ENCODE assay signal across 8 cellular contexts in genomic region chr1:85276290-85277026, GRCh38. TPM values are rescaled to one million over a fixed set of nuclear protein-coding genes. Genes with fewer than 3 reads are reported as not detected.
DNase-seq lines count a peak whose midpoint lies in the region; TF ChIP-seq lines count a peak whose summit lies in the region.

Gene BCL10 (minus strand): TSS chr1:85276632. CDS start chr1:85276352, 280 bp downstream.

- peak within 1 kb of the TSS; percentile 94 for H3K4me3 ChIP-seq in HAP-1
- H3K4me3 ChIP-seq in MM.1S (ENCODE audit: low read length) = peak within 1 kb of the TSS; percentile 72
- H3K4me3 ChIP-seq in fibroblast of the aortic adventitia (ENCODE audit: low read depth, low read length) = peak within 1 kb of the TSS; percentile 85

- H3K9me3 ChIP-seq in ES-I3 (ENCODE audit: control insufficient read depth, insufficient read depth, low read length) = no peaks in the 10 kb centered on the region
- H3K9me3 ChIP-seq in HAP-1 = no peaks in the 10 kb centered on the region
- H3K9me3 ChIP-seq in MM.1S (replicated peaks; ENCODE audit: insufficient read depth, low read length) = no peaks in the 10 kb centered on the region

- peak; percentile 97 to 98 for DNase-seq in HAP-1 (ENCODE audit: low spot score in 2 of 2)
- peak; percentile 98 for DNase-seq in MM.1S
- peak; percentile 77 for DNase-seq in SIG-M5 (lab: John Stamatoyannopoulos, UW)
- peak; percentile 97 for DNase-seq in activated gamma-delta T cell (lab: John Stamatoyannopoulos, UW)
- peak; percentile 96 for DNase-seq in fibroblast of the aortic adventitia (ENCODE audit: low read depth)

- H2AFZ ChIP-seq in MM.1S (ENCODE audit: low read length) = peak within 1 kb of the TSS; percentile 84

- H3K9ac ChIP-seq in ES-I3 (ENCODE audit: low read depth, low read length) (peak within 1 kb of the TSS; percentile 83), MM.1S (ENCODE audit: low read length) (peak within 1 kb of the TSS; percentile 81)

- H3K9me2 ChIP-seq in MM.1S (replicated peaks; ENCODE audit: insufficient read depth, low read length) = no peaks in the 10 kb centered on the region

- H3K27ac Mint-ChIP-seq in nephron = peak within 1 kb of the TSS; percentile 91 to 96 (median 95)
- peak within 1 kb of the TSS; percentile 88 for H3K27ac Mint-ChIP-seq in stimulated activated naive CD8-positive, alpha-beta T cell treated with anti-CD3 and anti-CD28 coated beads, Interleukin-15, Interleukin-2, amounts not matched to agents 100 ng/mL and 50 ng/mL, for 24 hours

- H3K4me3 Mint-ChIP-seq in nephron = peak within 1 kb of the TSS; percentile 88 to 94 (median 91)
- H3K4me3 Mint-ChIP-seq in stimulated activated naive CD8-positive, alpha-beta T cell treated with anti-CD3 and anti-CD28 coated beads, Interleukin-15, Interleukin-2, amounts not matched to agents 100 ng/mL and 50 ng/mL, for 24 hours = peak within 1 kb of the TSS; percentile 89

- peaks cover 29% of the 10 kb centered on the region for H3K4me1 Mint-ChIP-seq in nephron
- peaks cover 54% of the 10 kb centered on the region for H3K4me1 Mint-ChIP-seq in stimulated activated naive CD8-positive, alpha-beta T cell treated with anti-CD3 and anti-CD28 coated beads, Interleukin-15, Interleukin-2, amounts not matched to agents 100 ng/mL and 50 ng/mL, for 24 hours (ENCODE audit: low read depth)

- H3K27ac ChIP-seq in MM.1S (ENCODE audit: low read length) = peak within 1 kb of the TSS; percentile 67

- H3F3A ChIP-seq in MM.1S (ENCODE audit: insufficient read depth, low read length) = no peaks in the 10 kb centered on the region

- peaks cover 19% of the 10 kb centered on the region for H3K36me3 Mint-ChIP-seq in nephron (ENCODE audit: low read depth)
- H3K36me3 Mint-ChIP-seq in stimulated activated naive CD8-positive, alpha-beta T cell treated with anti-CD3 and anti-CD28 coated beads, Interleukin-15, Interleukin-2, amounts not matched to agents 100 ng/mL and 50 ng/mL, for 24 hours (ENCODE audit: low read depth) = peaks cover 34% of the 10 kb centered on the region

- in situ Hi-C loops in HAP-1 (cut with MboI; ENCODE audit: low sequenced_read_pairs) = no loop called here

- no peaks in the 10 kb centered on the region for H3K9me3 Mint-ChIP-seq in nephron
- no peaks in the 10 kb centered on the region for H3K9me3 Mint-ChIP-seq in stimulated activated naive CD8-positive, alpha-beta T cell treated with anti-CD3 and anti-CD28 coated beads, Interleukin-15, Interleukin-2, amounts not matched to agents 100 ng/mL and 50 ng/mL, for 24 hours

- H3K4me2 ChIP-seq in MM.1S (ENCODE audit: low read depth, low read length) = peak within 1 kb of the TSS; percentile 83

- H3K4me1 ChIP-seq in ES-I3 (ENCODE audit: insufficient read depth, low read length) (peaks cover 13% of the 10 kb centered on the region; the same call in 1 of the 2 replicates), HAP-1 (peaks cover 18% of the 10 kb centered on the region), MM.1S (ENCODE audit: low read length) (peaks cover 16% of the 10 kb centered on the region)

- H3K79me2 ChIP-seq in MM.1S (ENCODE audit: low read length) = peaks cover 48% of the 10 kb centered on the region

- H4K20me1 ChIP-seq in MM.1S (ENCODE audit: insufficient read depth, low read length) = no peaks in the 10 kb centered on the region; the same call in none of the 2 replicates

- TF ChIP-seq CTCF in MM.1S (IDR thresholded peaks at IDR 0.05; ENCODE audit: low read length) = no peak
- TF ChIP-seq CTCF in fibroblast of the aortic adventitia (IDR thresholded peaks at IDR 0.05; ENCODE audit: insufficient read depth, low read length) = no peak
- TF ChIP-seq CTCF in nephron (IDR thresholded peaks at IDR 0.05; ENCODE audit: unreplicated experiment in 3 of 3) = no peak

- no peaks in the 10 kb centered on the region for H3K27me3 Mint-ChIP-seq in nephron (ENCODE audit: low read depth)
- peaks cover 5% of the 10 kb centered on the region for H3K27me3 Mint-ChIP-seq in stimulated activated naive CD8-positive, alpha-beta T cell treated with anti-CD3 and anti-CD28 coated beads, Interleukin-15, Interleukin-2, amounts not matched to agents 100 ng/mL and 50 ng/mL, for 24 hours

- H3K36me3 ChIP-seq in ES-I3 (ENCODE audit: insufficient read depth, low read length) (peaks cover 3% of the 10 kb centered on the region; the same call in 1 of the 2 replicates), HAP-1 (replicated peaks) (no peaks in the 10 kb centered on the region; the same call in 1 of the 2 replicates), MM.1S (replicated peaks; ENCODE audit: insufficient read depth, low read length) (no peaks in the 10 kb centered on the region)

- H3K27me3 ChIP-seq in HAP-1 (ENCODE audit: low read depth) = no peaks in the 10 kb centered on the region
- H3K27me3 ChIP-seq in MM.1S (replicated peaks; ENCODE audit: insufficient read depth, low read length) = no peaks in the 10 kb centered on the region

RNA-seq across cellular contexts. Expression of gene BCL10, which starts in this region (rescaled TPM):
- total RNA-seq in fibroblast of the aortic adventitia (ENCODE audit: low replicate concordance) = 36.0 and 44.7 TPM in 2 replicates

Comparison
In these comparisons a context has a peak if more than half of its experiments do, and no peak if none do; other contexts are left out.
1. Peak in every context shown above with its lines: DNase-seq, H3K4me3 ChIP-seq and H3K27ac ChIP-seq.